In the genomic region with DNA sequence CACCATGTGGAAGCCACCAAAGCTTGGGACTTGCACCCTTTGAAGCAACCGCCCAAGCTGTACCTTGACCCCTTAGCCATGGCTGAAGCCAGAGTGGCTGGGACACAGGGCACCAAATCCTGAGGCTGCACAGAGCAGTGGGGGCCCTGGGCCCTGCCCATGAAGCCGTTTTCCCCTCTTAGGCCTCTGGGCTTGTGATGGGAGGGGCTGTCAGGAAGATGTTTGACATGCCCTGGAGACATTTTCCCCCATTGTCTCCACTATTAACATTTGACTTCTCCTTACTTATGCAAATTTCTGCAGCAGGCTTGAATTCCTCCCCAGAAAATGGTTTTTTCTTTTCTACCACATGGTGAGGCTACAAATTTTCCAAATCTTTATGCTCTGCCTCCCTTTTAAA, we compare ENCODE assay signal across 17 cellular contexts.
"Had no signal": no experiment of that assay in that cellular context is flagged by ENCODE, and none has a peak within 500 bp of the region (broad histone marks: within the 10 kb centered on the region; RNA-seq: fewer than 3 reads in every experiment).

No MANE protein-coding gene starts in this region.

- H3K4me1 Mint-ChIP-seq: naive thymus-derived CD8-positive, alpha-beta T cell had no signal

- H3K4me3 Mint-ChIP-seq: naive thymus-derived CD8-positive, alpha-beta T cell; type B pancreatic cell had no signal

- H3K36me3 ChIP-seq: colonic mucosa, ovary, suprapubic skin, thyroid gland, uterus had no signal

- H3K36me3 Mint-ChIP-seq: type B pancreatic cell had no signal

- ATAC-seq: naive thymus-derived CD8-positive, alpha-beta T cell; right cardiac atrium had no signal

- H3K4me3 ChIP-seq: colonic mucosa, ovary, suprapubic skin, thyroid gland, uterus had no signal

- H3K9me3 Mint-ChIP-seq: type B pancreatic cell had no signal

- DNase-seq: colonic mucosa; dermis blood vessel endothelial cell; foreskin melanocyte; head of caudate nucleus; hippocampal formation; kidney; naive thymus-derived CD8-positive, alpha-beta T cell; ovary; right cardiac atrium; small intestine; stimulated activated CD4-positive, alpha-beta T cell treated with anti-CD3 and anti-CD28 coated beads, Interleukin-12 subunit alpha, Interleukin-12 subunit beta, amount 100 ng/mL, for 4 hours; stimulated activated naive CD4-positive, alpha-beta T cell; thyroid gland; uterus had no signal

- H3K9me3 ChIP-seq: colonic mucosa, ovary, suprapubic skin, thyroid gland, uterus had no signal

- H3K27ac Mint-ChIP-seq: naive thymus-derived CD8-positive, alpha-beta T cell; progenitor cell of endocrine pancreas; type B pancreatic cell had no signal

- H3K27me3 ChIP-seq: colonic mucosa, ovary, suprapubic skin, thyroid gland, uterus had no signal

- H3K27me3 Mint-ChIP-seq: progenitor cell of endocrine pancreas, type B pancreatic cell had no signal

- H3K4me1 ChIP-seq: colonic mucosa, suprapubic skin, thyroid gland, uterus had no signal

- H3K27ac ChIP-seq: colonic mucosa, ovary, suprapubic skin, thyroid gland, uterus had no signal
